1 cellular context compared by ENCODE assay signal in the genomic region with DNA sequence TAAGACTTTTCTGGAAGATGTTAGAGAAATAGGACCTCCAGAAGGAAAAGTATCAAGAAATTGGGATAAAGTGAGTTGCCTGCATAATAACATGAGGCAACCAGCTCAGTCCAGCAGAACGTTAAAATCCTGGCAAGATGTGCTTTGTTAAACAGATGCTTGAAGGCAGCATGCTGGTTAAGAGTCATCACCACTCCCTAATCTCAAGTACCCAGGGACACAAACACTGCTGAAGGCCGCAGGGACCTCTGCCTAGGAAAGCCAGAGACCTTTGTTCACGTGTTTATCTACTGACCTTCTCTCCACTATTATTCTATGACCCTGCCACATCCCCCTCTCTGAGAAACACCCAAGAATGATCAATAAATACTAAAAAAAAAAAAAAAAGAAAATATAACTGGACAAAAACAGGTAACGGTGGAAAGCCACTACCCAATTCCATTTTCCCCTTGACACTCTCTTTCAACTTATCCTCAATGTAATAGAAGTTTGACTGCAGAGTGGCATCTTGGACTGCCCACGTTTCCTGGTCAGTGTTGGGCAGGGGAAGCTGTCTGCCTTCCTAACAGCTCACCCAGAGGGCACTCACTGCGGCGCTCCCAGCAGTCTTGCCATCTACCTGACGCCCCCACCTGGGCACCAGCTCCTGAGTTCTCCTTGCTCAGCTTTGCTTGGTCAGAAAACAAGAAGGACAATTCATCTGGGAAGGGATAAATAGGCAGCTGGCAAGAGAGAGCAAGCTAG.
TF ChIP-seq lines count a peak whose summit lies in the region.
"Not testable (repeated sequence)": the region's sequence is repeated elsewhere in the genome, so short reads cannot be mapped to it uniquely, and the experiment has no call there.

Gene NANOGP8, minus strand, starts transcription at position 120 of the 744 bp plus-strand sequence. CDS start 185 bp downstream, outside the sequence.

TF ChIP-seq in HepG2, 621 proteins besides CTCF, POLR2A, EP300 and RAD21:
- not testable (repeated sequence) for TF ChIP-seq SOX13, SOX6 (IDR thresholded peaks at IDR 0.05)
- TF ChIP-seq SOX13 (CRISPR knock-in tag; conservative IDR thresholded peaks at IDR 0.05 in 1 of 2, IDR thresholded peaks at IDR 0.05 in 1 of 2) (peak in 1 of 2 experiments; percentile 32; a peak in 1 of 4 replicates), SOX6 (CRISPR knock-in tag; IDR thresholded peaks at IDR 0.05) (peak; percentile 54; the same call in 1 of the 2 replicates), RARA (CRISPR knock-in tag; IDR thresholded peaks at IDR 0.05) (peak; percentile 70), ARID5B (CRISPR knock-in tag; IDR thresholded peaks at IDR 0.05) (peak; percentile 40; the same call in 1 of the 2 replicates), RXRB (CRISPR knock-in tag; IDR thresholded peaks at IDR 0.05; ENCODE audit: borderline replicate concordance) (peak; percentile 22; the same call in 1 of the 2 replicates), BCL6 (CRISPR knock-in tag; IDR thresholded peaks at IDR 0.05) (peak; percentile 89)
- TF ChIP-seq, protein P1, sequence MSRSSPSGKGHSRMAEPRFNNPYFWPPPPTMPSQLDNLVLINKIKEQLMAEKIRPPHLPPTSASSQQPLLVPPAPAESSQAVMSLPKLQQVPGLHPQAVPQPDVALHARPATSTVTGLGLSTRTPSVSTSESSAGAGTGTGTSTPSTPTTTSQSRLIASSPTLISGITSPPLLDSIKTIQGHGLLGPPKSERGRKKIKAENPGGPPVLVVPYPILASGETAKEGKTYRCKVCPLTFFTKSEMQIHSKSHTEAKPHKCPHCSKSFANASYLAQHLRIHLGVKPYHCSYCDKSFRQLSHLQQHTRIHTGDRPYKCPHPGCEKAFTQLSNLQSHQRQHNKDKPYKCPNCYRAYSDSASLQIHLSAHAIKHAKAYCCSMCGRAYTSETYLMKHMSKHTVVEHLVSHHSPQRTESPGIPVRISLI (CRISPR knock-in tag; IDR thresholded peaks at IDR 0.05; ENCODE audit: borderline replicate concordance): peak; percentile 13; the same call in 1 of the 2 replicates
- TF ChIP-seq, protein P2, sequence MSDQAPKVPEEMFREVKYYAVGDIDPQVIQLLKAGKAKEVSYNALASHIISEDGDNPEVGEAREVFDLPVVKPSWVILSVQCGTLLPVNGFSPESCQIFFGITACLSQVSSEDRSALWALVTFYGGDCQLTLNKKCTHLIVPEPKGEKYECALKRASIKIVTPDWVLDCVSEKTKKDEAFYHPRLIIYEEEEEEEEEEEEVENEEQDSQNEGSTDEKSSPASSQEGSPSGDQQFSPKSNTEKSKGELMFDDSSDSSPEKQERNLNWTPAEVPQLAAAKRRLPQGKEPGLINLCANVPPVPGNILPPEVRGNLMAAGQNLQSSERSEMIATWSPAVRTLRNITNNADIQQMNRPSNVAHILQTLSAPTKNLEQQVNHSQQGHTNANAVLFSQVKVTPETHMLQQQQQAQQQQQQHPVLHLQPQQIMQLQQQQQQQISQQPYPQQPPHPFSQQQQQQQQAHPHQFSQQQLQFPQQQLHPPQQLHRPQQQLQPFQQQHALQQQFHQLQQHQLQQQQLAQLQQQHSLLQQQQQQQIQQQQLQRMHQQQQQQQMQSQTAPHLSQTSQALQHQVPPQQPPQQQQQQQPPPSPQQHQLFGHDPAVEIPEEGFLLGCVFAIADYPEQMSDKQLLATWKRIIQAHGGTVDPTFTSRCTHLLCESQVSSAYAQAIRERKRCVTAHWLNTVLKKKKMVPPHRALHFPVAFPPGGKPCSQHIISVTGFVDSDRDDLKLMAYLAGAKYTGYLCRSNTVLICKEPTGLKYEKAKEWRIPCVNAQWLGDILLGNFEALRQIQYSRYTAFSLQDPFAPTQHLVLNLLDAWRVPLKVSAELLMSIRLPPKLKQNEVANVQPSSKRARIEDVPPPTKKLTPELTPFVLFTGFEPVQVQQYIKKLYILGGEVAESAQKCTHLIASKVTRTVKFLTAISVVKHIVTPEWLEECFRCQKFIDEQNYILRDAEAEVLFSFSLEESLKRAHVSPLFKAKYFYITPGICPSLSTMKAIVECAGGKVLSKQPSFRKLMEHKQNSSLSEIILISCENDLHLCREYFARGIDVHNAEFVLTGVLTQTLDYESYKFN (CRISPR knock-in tag; conservative IDR thresholded peaks at IDR 0.05): 0 out of 2 replicates have a peak, but pooled peaks have one; percentile 31
